In the genomic region with DNA sequence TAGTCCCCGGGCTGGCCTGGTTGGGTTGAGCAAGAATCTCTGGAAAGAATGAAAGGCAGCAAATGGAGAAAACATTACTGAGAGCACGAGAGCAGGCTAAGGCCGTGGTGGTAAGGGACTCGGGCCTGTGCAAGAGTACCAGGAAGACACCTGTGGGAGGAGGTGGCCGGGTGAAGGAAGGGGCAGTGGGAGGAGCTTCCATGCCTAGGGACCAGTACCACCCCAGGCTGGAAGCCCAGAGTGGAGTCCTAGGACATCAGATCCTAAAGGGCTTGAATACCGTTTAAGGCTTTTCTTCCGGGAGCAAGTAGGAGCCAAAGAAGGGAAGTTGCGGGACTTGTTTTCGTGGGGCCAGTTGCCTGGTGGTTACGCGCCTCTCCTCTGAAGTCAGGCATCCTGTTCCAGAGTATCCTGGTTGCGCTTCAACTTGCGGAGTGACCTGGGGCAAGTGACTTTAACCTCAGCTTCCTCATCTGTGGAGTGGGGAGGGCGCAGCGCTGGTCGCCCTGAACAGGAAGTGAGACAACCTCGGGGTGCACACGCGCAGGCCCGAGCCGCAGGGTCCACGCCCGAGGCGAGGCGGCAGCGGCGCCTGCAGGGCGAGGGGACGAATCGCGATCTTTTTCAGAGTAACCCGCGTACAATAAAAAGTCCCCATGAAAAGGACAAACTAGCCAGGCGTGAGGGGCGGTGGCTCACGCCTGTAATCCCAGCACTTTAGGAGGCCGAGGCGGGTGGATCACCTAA, we compare ENCODE assay signal across 1 cellular context.
A peak's percentile ranks its signal among the peaks of the same experiment; 100 is the strongest.
TF ChIP-seq lines count a peak whose summit lies in the region.

No MANE protein-coding gene starts in this region.

TF ChIP-seq in HepG2, 621 proteins besides CTCF, POLR2A, EP300 and RAD21 (continued from another document and continues in another):
- TF ChIP-seq, protein P1, sequence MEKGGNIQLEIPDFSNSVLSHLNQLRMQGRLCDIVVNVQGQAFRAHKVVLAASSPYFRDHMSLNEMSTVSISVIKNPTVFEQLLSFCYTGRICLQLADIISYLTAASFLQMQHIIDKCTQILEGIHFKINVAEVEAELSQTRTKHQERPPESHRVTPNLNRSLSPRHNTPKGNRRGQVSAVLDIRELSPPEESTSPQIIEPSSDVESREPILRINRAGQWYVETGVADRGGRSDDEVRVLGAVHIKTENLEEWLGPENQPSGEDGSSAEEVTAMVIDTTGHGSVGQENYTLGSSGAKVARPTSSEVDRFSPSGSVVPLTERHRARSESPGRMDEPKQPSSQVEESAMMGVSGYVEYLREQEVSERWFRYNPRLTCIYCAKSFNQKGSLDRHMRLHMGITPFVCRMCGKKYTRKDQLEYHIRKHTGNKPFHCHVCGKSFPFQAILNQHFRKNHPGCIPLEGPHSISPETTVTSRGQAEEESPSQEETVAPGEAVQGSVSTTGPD (CRISPR knock-in tag; IDR thresholded peaks at IDR 0.05), result no peak
- TF ChIP-seq RFX3 (CRISPR knock-in tag; IDR thresholded peaks at IDR 0.05), result no peak
- TF ChIP-seq ZFP37 (CRISPR knock-in tag; IDR thresholded peaks at IDR 0.05; ENCODE audit: borderline replicate concordance), result no peak
- TF ChIP-seq CHD2 (IDR thresholded peaks at IDR 0.05; ENCODE audit: low read depth, low read length), result no peak
- TF ChIP-seq, protein P2, sequence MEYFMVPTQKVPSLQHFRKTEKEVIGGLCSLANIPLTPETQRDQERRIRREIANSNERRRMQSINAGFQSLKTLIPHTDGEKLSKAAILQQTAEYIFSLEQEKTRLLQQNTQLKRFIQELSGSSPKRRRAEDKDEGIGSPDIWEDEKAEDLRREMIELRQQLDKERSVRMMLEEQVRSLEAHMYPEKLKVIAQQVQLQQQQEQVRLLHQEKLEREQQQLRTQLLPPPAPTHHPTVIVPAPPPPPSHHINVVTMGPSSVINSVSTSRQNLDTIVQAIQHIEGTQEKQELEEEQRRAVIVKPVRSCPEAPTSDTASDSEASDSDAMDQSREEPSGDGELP (IDR thresholded peaks at IDR 0.05; ENCODE audit: borderline replicate concordance, low read depth), result peak; percentile 58
- no peak for TF ChIP-seq HNRNPH1 (optimal IDR thresholded peaks at IDR 0.05; ENCODE audit: low read depth, low read length)
- TF ChIP-seq CBX5 (CRISPR knock-in tag; IDR thresholded peaks at IDR 0.05; ENCODE audit: borderline replicate concordance), result peak; percentile 24; the same call in 1 of the 2 replicates
- no peak for TF ChIP-seq ZNF720 (CRISPR knock-in tag; IDR thresholded peaks at IDR 0.05)
- no peak for TF ChIP-seq THAP9 (CRISPR knock-in tag; IDR thresholded peaks at IDR 0.05; ENCODE audit: borderline replicate concordance)
- no peak; the same call in 1 of the 2 replicates for TF ChIP-seq ZNF780A (CRISPR knock-in tag; IDR thresholded peaks at IDR 0.05)
- TF ChIP-seq, protein P3, sequence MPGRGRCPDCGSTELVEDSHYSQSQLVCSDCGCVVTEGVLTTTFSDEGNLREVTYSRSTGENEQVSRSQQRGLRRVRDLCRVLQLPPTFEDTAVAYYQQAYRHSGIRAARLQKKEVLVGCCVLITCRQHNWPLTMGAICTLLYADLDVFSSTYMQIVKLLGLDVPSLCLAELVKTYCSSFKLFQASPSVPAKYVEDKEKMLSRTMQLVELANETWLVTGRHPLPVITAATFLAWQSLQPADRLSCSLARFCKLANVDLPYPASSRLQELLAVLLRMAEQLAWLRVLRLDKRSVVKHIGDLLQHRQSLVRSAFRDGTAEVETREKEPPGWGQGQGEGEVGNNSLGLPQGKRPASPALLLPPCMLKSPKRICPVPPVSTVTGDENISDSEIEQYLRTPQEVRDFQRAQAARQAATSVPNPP (CRISPR knock-in tag; IDR thresholded peaks at IDR 0.05), result 0 out of 2 replicates have a peak, but pooled peaks have one; percentile 18
- TF ChIP-seq ZNF33B (CRISPR knock-in tag; IDR thresholded peaks at IDR 0.05), result 0 out of 2 replicates have a peak, but pooled peaks have one; percentile 70
- no peak for TF ChIP-seq FOXO4 (CRISPR knock-in tag; conservative IDR thresholded peaks at IDR 0.05)
- no peak for TF ChIP-seq HMGA1 (CRISPR knock-in tag; conservative IDR thresholded peaks at IDR 0.05)
- TF ChIP-seq ZNF775 (CRISPR knock-in tag; IDR thresholded peaks at IDR 0.05; ENCODE audit: borderline replicate concordance), result no peak; the same call in 1 of the 2 replicates
- TF ChIP-seq SMYD3 (CRISPR knock-in tag; IDR thresholded peaks at IDR 0.05), result peak; percentile 95
- TF ChIP-seq, protein P4, sequence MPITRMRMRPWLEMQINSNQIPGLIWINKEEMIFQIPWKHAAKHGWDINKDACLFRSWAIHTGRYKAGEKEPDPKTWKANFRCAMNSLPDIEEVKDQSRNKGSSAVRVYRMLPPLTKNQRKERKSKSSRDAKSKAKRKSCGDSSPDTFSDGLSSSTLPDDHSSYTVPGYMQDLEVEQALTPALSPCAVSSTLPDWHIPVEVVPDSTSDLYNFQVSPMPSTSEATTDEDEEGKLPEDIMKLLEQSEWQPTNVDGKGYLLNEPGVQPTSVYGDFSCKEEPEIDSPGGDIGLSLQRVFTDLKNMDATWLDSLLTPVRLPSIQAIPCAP (CRISPR knock-in tag; IDR thresholded peaks at IDR 0.05; ENCODE audit: low read depth), result peak; percentile 76
- peak; percentile 73 for TF ChIP-seq POGZ (CRISPR knock-in tag; IDR thresholded peaks at IDR 0.05)
- no peak for TF ChIP-seq KDM6A (CRISPR knock-in tag; IDR thresholded peaks at IDR 0.05; ENCODE audit: low read depth)
- TF ChIP-seq AGO1 (IDR thresholded peaks at IDR 0.05; ENCODE audit: low read depth, low read length, poor library complexity, severe bottlenecking), result no peak
- peak; percentile 86 for TF ChIP-seq MEF2D (CRISPR knock-in tag; IDR thresholded peaks at IDR 0.05)
- no peak for TF ChIP-seq RFX5 (IDR thresholded peaks at IDR 0.05; ENCODE audit: low read depth, low read length)
- TF ChIP-seq, protein P5, sequence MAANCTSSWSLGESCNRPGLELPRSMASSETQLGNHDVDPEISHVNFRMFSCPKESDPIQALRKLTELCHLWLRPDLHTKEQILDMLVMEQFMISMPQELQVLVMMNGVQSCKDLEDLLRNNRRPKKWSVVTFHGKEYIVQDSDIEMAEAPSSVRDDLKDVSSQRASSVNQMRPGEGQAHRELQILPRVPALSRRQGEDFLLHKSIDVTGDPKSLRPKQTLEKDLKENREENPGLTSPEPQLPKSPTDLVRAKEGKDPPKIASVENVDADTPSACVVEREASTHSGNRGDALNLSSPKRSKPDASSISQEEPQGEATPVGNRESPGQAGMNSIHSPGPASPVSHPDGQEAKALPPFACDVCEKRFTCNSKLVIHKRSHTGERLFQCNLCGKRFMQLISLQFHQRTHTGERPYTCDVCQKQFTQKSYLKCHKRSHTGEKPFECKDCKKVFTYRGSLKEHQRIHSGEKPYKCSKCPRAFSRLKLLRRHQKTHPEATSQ (CRISPR knock-in tag; IDR thresholded peaks at IDR 0.05; ENCODE audit: borderline replicate concordance), result no peak
- no peak for TF ChIP-seq CBX2 (IDR thresholded peaks at IDR 0.05; ENCODE audit: low read depth, low read length)
- 0 out of 2 replicates have a peak, but pooled peaks have one; percentile 82 for TF ChIP-seq CBX2 (CRISPR knock-in tag; IDR thresholded peaks at IDR 0.05; ENCODE audit: low read depth)
- TF ChIP-seq ZNF264 (CRISPR knock-in tag; IDR thresholded peaks at IDR 0.05), result no peak; the same call in 1 of the 2 replicates
- TF ChIP-seq SOX13 (IDR thresholded peaks at IDR 0.05), result no peak; the same call in 1 of the 2 replicates
- TF ChIP-seq SOX13 (CRISPR knock-in tag; conservative IDR thresholded peaks at IDR 0.05 in 1 of 2, IDR thresholded peaks at IDR 0.05 in 1 of 2), result peak in 1 of 2 experiments; percentile 34; a peak in 2 of 4 replicates
- TF ChIP-seq KLF9 (CRISPR knock-in tag; IDR thresholded peaks at IDR 0.05; ENCODE audit: low read depth), result 0 out of 2 replicates have a peak, but pooled peaks have one; percentile 62
- TF ChIP-seq ZNF713 (CRISPR knock-in tag; IDR thresholded peaks at IDR 0.05), result no peak; the same call in 1 of the 2 replicates
- no peak for TF ChIP-seq MTA3 (CRISPR knock-in tag; IDR thresholded peaks at IDR 0.05)
- TF ChIP-seq SMAD1 (CRISPR knock-in tag; IDR thresholded peaks at IDR 0.05; ENCODE audit: borderline replicate concordance, low read depth), result peak; percentile 88; the same call in 1 of the 2 replicates
- TF ChIP-seq NONO (IDR thresholded peaks at IDR 0.05), result no peak
- 0 out of 2 replicates have a peak, but pooled peaks have one; percentile 69 for TF ChIP-seq NONO (CRISPR knock-in tag; conservative IDR thresholded peaks at IDR 0.05)
- no peak; the same call in 1 of the 2 replicates for TF ChIP-seq ARHGAP35 (CRISPR knock-in tag; IDR thresholded peaks at IDR 0.05; ENCODE audit: borderline replicate concordance)
- TF ChIP-seq, protein P6, sequence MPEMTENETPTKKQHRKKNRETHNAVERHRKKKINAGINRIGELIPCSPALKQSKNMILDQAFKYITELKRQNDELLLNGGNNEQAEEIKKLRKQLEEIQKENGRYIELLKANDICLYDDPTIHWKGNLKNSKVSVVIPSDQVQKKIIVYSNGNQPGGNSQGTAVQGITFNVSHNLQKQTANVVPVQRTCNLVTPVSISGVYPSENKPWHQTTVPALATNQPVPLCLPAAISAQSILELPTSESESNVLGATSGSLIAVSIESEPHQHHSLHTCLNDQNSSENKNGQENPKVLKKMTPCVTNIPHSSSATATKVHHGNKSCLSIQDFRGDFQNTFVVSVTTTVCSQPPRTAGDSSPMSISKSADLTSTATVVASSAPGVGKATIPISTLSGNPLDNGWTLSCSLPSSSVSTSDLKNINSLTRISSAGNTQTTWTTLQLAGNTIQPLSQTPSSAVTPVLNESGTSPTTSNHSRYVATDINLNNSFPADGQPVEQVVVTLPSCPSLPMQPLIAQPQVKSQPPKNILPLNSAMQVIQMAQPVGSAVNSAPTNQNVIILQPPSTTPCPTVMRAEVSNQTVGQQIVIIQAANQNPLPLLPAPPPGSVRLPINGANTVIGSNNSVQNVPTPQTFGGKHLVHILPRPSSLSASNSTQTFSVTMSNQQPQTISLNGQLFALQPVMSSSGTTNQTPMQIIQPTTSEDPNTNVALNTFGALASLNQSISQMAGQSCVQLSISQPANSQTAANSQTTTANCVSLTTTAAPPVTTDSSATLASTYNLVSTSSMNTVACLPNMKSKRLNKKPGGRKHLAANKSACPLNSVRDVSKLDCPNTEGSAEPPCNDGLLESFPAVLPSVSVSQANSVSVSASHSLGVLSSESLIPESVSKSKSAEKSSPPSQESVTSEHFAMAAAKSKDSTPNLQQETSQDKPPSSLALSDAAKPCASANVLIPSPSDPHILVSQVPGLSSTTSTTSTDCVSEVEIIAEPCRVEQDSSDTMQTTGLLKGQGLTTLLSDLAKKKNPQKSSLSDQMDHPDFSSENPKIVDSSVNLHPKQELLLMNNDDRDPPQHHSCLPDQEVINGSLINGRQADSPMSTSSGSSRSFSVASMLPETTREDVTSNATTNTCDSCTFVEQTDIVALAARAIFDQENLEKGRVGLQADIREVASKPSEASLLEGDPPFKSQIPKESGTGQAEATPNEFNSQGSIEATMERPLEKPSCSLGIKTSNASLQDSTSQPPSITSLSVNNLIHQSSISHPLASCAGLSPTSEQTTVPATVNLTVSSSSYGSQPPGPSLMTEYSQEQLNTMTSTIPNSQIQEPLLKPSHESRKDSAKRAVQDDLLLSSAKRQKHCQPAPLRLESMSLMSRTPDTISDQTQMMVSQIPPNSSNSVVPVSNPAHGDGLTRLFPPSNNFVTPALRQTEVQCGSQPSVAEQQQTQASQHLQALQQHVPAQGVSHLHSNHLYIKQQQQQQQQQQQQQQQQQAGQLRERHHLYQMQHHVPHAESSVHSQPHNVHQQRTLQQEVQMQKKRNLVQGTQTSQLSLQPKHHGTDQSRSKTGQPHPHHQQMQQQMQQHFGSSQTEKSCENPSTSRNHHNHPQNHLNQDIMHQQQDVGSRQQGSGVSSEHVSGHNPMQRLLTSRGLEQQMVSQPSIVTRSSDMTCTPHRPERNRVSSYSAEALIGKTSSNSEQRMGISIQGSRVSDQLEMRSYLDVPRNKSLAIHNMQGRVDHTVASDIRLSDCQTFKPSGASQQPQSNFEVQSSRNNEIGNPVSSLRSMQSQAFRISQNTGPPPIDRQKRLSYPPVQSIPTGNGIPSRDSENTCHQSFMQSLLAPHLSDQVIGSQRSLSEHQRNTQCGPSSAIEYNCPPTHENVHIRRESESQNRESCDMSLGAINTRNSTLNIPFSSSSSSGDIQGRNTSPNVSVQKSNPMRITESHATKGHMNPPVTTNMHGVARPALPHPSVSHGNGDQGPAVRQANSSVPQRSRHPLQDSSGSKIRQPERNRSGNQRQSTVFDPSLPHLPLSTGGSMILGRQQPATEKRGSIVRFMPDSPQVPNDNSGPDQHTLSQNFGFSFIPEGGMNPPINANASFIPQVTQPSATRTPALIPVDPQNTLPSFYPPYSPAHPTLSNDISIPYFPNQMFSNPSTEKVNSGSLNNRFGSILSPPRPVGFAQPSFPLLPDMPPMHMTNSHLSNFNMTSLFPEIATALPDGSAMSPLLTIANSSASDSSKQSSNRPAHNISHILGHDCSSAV (CRISPR knock-in tag; IDR thresholded peaks at IDR 0.05; ENCODE audit: borderline replicate concordance), result no peak
- peak; percentile 50 for TF ChIP-seq TBL1XR1 (IDR thresholded peaks at IDR 0.05; ENCODE audit: borderline replicate concordance, low read length, partially characterized antibody)
